ENCODE assay signal across 21 cellular contexts in the genomic region with DNA sequence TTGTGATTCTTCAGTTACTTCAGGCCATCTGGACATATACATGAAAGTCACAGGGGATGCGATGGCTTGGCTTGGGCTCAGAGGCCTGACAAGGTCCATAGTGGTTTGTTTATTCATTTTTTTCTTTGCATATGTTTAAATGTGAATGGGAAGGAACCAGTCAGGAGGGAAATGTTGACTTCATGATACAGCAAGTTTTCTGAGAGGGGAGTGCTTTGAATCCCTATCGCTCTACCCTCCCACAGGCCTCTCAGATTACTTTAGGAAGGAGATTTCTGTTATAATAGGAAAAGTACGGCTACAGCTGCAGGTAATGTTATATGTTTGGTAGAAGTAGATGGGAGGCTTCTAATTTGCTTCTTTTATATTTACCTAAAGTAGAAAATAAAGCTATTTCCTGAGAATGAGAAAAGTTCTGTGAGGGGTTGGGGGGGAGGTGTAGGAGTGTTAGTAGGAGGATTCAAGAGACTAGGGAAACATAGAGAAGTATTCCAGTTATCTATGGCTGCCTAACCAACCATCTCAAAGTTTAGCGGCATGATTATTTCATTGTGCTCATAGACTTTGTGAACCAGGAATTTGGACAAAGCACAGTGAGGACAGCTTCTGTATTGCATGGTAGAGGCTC.
A peak's percentile ranks its signal among the peaks of the same experiment; 100 is the strongest.
DNase-seq lines count a peak whose midpoint lies in the region; ATAC-seq and TF ChIP-seq lines count a peak whose summit lies in the region.
"Had no signal": no experiment of that assay in that cellular context is flagged by ENCODE, and none has a peak within 500 bp of the region (broad histone marks: within the 10 kb centered on the region; RNA-seq: fewer than 3 reads in every experiment).

No MANE protein-coding gene starts in this region.

- peaks cover 3% of the 10 kb centered on the region; the same call in 1 of the 2 replicates for H3K9me1 ChIP-seq in IMR-90 (ENCODE audit: insufficient read depth, low read length)

- H3K9me3 ChIP-seq in IMR-90 (ENCODE audit: control insufficient read depth, insufficient read depth, low read length) (0 out of 2 replicates have a peak, but pooled peaks cover 1% of the 10 kb centered on the region), vagina (no peaks in the 10 kb centered on the region)

- H3K4me3 ChIP-seq in IMR-90 (ENCODE audit: insufficient read depth, low read depth, low read length), result no peak overlapping the region
- H3K4me3 ChIP-seq in mesendoderm (ENCODE audit: low read length), result no peak overlapping the region
- no peak overlapping the region for H3K4me3 ChIP-seq in vagina

- H3K27me3 Mint-ChIP-seq in WTC11 (ENCODE audit: low read depth), result no peaks in the 10 kb centered on the region; the same call in 1 of the 2 replicates

- H2AK9ac ChIP-seq in IMR-90 (replicated peaks; ENCODE audit: low read depth, low read length, poor library complexity), result no peak overlapping the region

- H3K27ac ChIP-seq in IMR-90 (ENCODE audit: insufficient read depth, low read length) (no peak overlapping the region), mesendoderm (ENCODE audit: low read depth, low read length) (peak overlapping the region; percentile 49), vagina (no peak overlapping the region)
- H3K27ac ChIP-seq: 22Rv1 had no signal

- no peak for TF ChIP-seq POLR2A in IMR-90 (IDR thresholded peaks at IDR 0.05; ENCODE audit: low read depth, low read length)
- no peak for TF ChIP-seq POLR2A in vagina (IDR thresholded peaks at IDR 0.05)

- no CpG with 5 or more reads among the region's 4 CpGs for WGBS in IMR-90 (ENCODE audit: extremely low coverage in 2 of 2, insufficient read length in 1 of 2), 2 experiments
- WGBS in mesendoderm (ENCODE audit: extremely low coverage, insufficient coverage, low lambda C conversion rate), result no CpG with 5 or more reads among the region's 4 CpGs

- H3K4me3 Mint-ChIP-seq in WTC11, result no peak overlapping the region
- H3K4me3 Mint-ChIP-seq: HFFc6; T-helper 1 cell treated with Interleukin-12 subunit alpha and Interleukin-12 subunit beta and Interleukin-4 antibody, amounts not matched to agents 30 μg/mL and 1 μg/mL, for 36 hours had no signal

- DNase-seq in NCI-H2107 treated with DMSO at 0.1 percent for 48 hours (lab: John Stamatoyannopoulos, UW; ENCODE audit: unreplicated experiment), result peak; percentile 52
- DNase-seq in NCI-H2107 (lab: John Stamatoyannopoulos, UW), result no peak
- peak; percentile 27 for DNase-seq in IMR-90
- DNase-seq in WTC11 (ENCODE audit: low spot score), result no peak
- peak; percentile 64 for DNase-seq in mesendoderm
- DNase-seq in SW 1271 (lab: John Stamatoyannopoulos, UW), result no peak
- no peak for DNase-seq in vagina (ENCODE audit: extremely low spot score in 2 of 2)
- DNase-seq: COR-L47, DMS153, GF-D8, HFFc6, NCI-H1092 treated with DMSO at 0.1 percent for 48 hours, NCI-H146, NCI-H2081, NCI-H446, NCI-H774, PC-3, RPMI8226 had no signal

- dilution Hi-C loops in IMR-90 (cut with HindIII; ENCODE audit: low sequenced_read_pairs, unreplicated experiment), result no loop called here

- no peak for TF ChIP-seq RAD21 in IMR-90 (IDR thresholded peaks at IDR 0.05; ENCODE audit: low read length)

- CTCF ChIA-PET in IMR-90 (lab: Yijun Ruan, JAX), result interaction anchor here (0.7 kb wide), 1 partner anchor 584 kb away, joined by 5 read pairs; no protein-coding TSS in a partner anchor
- CTCF ChIA-PET in WTC11 (lab: Charles Lee), result interaction anchor here (2.2 kb wide), 1 partner anchor 30 kb away, joined by 7 read pairs; no protein-coding TSS in a partner anchor

- in situ Hi-C loops in IMR-90 (cut with MboI; ENCODE audit: low sequenced_read_pairs), result no loop called here

- H3K79me1 ChIP-seq in IMR-90 (ENCODE audit: low read depth in 1 of 2, low read length in 2 of 2), result no peaks in the 10 kb centered on the region
- H3K79me1 ChIP-seq in mesendoderm (ENCODE audit: low read length), result no peaks in the 10 kb centered on the region

- H3K9ac ChIP-seq in IMR-90 (ENCODE audit: low read depth, low read length) (no peak overlapping the region), mesendoderm (ENCODE audit: low read length) (no peak overlapping the region)

- H3K27me3 ChIP-seq in IMR-90 (ENCODE audit: control insufficient read depth, insufficient read depth, low read length) (no peaks in the 10 kb centered on the region), mesendoderm (ENCODE audit: insufficient read depth, low read length, poor library complexity) (no peaks in the 10 kb centered on the region), vagina (no peaks in the 10 kb centered on the region)

- H3K79me2 ChIP-seq in mesendoderm (ENCODE audit: control insufficient read depth, insufficient read depth, low read length), result no peaks in the 10 kb centered on the region

- peak overlapping the region; percentile 17; the same call in 1 of the 2 replicates for H3K27ac Mint-ChIP-seq in WTC11
- H3K27ac Mint-ChIP-seq: HFFc6; T-helper 1 cell treated with Interleukin-12 subunit alpha and Interleukin-12 subunit beta and Interleukin-4 antibody, amounts not matched to agents 30 μg/mL and 1 μg/mL, for 36 hours had no signal

- H2AK5ac ChIP-seq in IMR-90 (ENCODE audit: low read depth, low read length), result no peak overlapping the region
- H2AK5ac ChIP-seq in mesendoderm (ENCODE audit: low read length), result no peak overlapping the region

- H4K20me1 ChIP-seq in IMR-90 (ENCODE audit: insufficient read depth, low read length), result no peaks in the 10 kb centered on the region

- no peak overlapping the region for H4K5ac ChIP-seq in IMR-90 (ENCODE audit: low read depth, low read length)
- H4K5ac ChIP-seq in mesendoderm (ENCODE audit: low read length), result no peak overlapping the region

- H3K18ac ChIP-seq in IMR-90 (ENCODE audit: low read depth, low read length), result no peak overlapping the region
- H3K18ac ChIP-seq in mesendoderm (ENCODE audit: low read length), result peak overlapping the region; percentile 68

- 0 out of 2 replicates have a peak overlapping the region, but pooled peaks have one; percentile 45 for H3K14ac ChIP-seq in IMR-90 (replicated peaks; ENCODE audit: low read depth, low read length)

- intact Hi-C loops in IMR-90 (cut with micrococcal nuclease) (no loop called here), vagina (cut with DNase I) (no loop called here)

- TF ChIP-seq CTCF in IMR-90 (conservative IDR thresholded peaks at IDR 0.05; ENCODE audit: low read depth, low read length) (no peak), WTC11 (IDR thresholded peaks at IDR 0.05) (no peak), vagina (IDR thresholded peaks at IDR 0.05) (no peak)

- H4K8ac ChIP-seq in IMR-90 (ENCODE audit: low read depth in 2 of 2, low read length in 2 of 2) (no peak overlapping the region), mesendoderm (ENCODE audit: low read depth, low read length) (no peak overlapping the region)

- H2BK15ac ChIP-seq in IMR-90 (ENCODE audit: low read depth, low read length) (no peak overlapping the region), mesendoderm (replicated peaks; ENCODE audit: low read depth) (no peak overlapping the region)

- H3K4ac ChIP-seq in IMR-90 (ENCODE audit: low read depth, low read length) (no peak overlapping the region), mesendoderm (ENCODE audit: low read depth, low read length) (peak overlapping the region; percentile 36)

- H2BK120ac ChIP-seq in IMR-90 (ENCODE audit: low read depth, low read length) (no peak overlapping the region), mesendoderm (ENCODE audit: low read depth, low read length) (peak overlapping the region; percentile 54)

- no peaks in the 10 kb centered on the region for H3K36me3 ChIP-seq in IMR-90 (ENCODE audit: control insufficient read depth, insufficient read depth, low read length)
- H3K36me3 ChIP-seq in mesendoderm (ENCODE audit: control insufficient read depth, insufficient read depth, low read length), result no peaks in the 10 kb centered on the region
- no peaks in the 10 kb centered on the region for H3K36me3 ChIP-seq in vagina

- peaks cover 10% of the 10 kb centered on the region for H3K4me1 Mint-ChIP-seq in WTC11

- peak; percentile 51 for ATAC-seq in IMR-90 (ENCODE audit: low read depth)
- peak; percentile 67 for ATAC-seq in WTC11
- no peak for ATAC-seq in HG03139 (IDR thresholded peaks at IDR 0.05; ENCODE audit: unreplicated experiment)
- ATAC-seq: PC-3 had no signal

- H2BK5ac ChIP-seq in IMR-90 (ENCODE audit: low read depth, low read length, poor library complexity, severe bottlenecking) (no peak overlapping the region), mesendoderm (ENCODE audit: low read length) (no peak overlapping the region)

- H3K4me2 ChIP-seq in IMR-90 (ENCODE audit: low read depth, low read length), result no peak overlapping the region; the same call in 1 of the 2 replicates
- H3K4me2 ChIP-seq in mesendoderm (ENCODE audit: low read length), result no peak overlapping the region

- H4K91ac ChIP-seq in IMR-90 (ENCODE audit: insufficient read depth, low read depth, low read length), result no peak overlapping the region

- H2BK20ac ChIP-seq in IMR-90 (ENCODE audit: low read depth, low read length), result no peak overlapping the region

- H2AFZ ChIP-seq in IMR-90 (replicated peaks; ENCODE audit: low read length, poor library complexity), result no peak overlapping the region

- no TSS peak for BruUV-seq in IMR-90 (replicated peaks; lab: Mats Ljungman, UMichigan)

- H3K23ac ChIP-seq in IMR-90 (ENCODE audit: low read depth, low read length) (no peak overlapping the region), mesendoderm (ENCODE audit: low read length) (no peak overlapping the region)

- H3K4me1 ChIP-seq in IMR-90 (ENCODE audit: control insufficient read depth, insufficient read depth, low read length), result no peaks in the 10 kb centered on the region
- peaks cover 10% of the 10 kb centered on the region for H3K4me1 ChIP-seq in mesendoderm (ENCODE audit: control insufficient read depth, low read depth, low read length)
- H3K4me1 ChIP-seq in vagina, result no peaks in the 10 kb centered on the region

- H3K56ac ChIP-seq in IMR-90 (ENCODE audit: extremely low read depth, insufficient read depth, low read length) (no peak overlapping the region), mesendoderm (ENCODE audit: low read length) (peak overlapping the region; percentile 5)

- no peaks in the 10 kb centered on the region for H3K9me3 Mint-ChIP-seq in WTC11
- H3K9me3 Mint-ChIP-seq: HFFc6; T-helper 1 cell treated with Interleukin-12 subunit alpha and Interleukin-12 subunit beta and Interleukin-4 antibody, amounts not matched to agents 30 μg/mL and 1 μg/mL, for 36 hours had no signal

- H3K36me3 Mint-ChIP-seq in WTC11, result no peaks in the 10 kb centered on the region

- POLR2A ChIA-PET in IMR-90 (lab: Charles Lee; ENCODE audit: unreplicated experiment), result no interaction called here
- POLR2A ChIA-PET in WTC11 (lab: Charles Lee), result interaction anchor here (0.6 kb wide), 1 partner anchor 35 kb away, joined by 3 read pairs; no protein-coding TSS in a partner anchor

TF ChIP-seq in WTC11, 78 proteins besides CTCF, POLR2A, EP300 and RAD21 (continues in another document):
- TF ChIP-seq, protein P1, sequence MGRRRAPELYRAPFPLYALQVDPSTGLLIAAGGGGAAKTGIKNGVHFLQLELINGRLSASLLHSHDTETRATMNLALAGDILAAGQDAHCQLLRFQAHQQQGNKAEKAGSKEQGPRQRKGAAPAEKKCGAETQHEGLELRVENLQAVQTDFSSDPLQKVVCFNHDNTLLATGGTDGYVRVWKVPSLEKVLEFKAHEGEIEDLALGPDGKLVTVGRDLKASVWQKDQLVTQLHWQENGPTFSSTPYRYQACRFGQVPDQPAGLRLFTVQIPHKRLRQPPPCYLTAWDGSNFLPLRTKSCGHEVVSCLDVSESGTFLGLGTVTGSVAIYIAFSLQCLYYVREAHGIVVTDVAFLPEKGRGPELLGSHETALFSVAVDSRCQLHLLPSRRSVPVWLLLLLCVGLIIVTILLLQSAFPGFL (CRISPR knock-in tag; IDR thresholded peaks at IDR 0.05; ENCODE audit: borderline replicate concordance), result no peak

Comparison
In these comparisons a context has a peak if more than half of its experiments do, and no peak if none do; other contexts are left out.
1. DNase-seq: peak in NCI-H2107 treated with DMSO at 0.1 percent for 48 hours (single experiment), IMR-90 (single experiment) and mesendoderm (single experiment); none in NCI-H2107 (single experiment), WTC11 (single experiment), SW 1271 (0 of 2) and vagina (0 of 2).